ENCODE assay signal across 27 cellular contexts in the genomic region with DNA sequence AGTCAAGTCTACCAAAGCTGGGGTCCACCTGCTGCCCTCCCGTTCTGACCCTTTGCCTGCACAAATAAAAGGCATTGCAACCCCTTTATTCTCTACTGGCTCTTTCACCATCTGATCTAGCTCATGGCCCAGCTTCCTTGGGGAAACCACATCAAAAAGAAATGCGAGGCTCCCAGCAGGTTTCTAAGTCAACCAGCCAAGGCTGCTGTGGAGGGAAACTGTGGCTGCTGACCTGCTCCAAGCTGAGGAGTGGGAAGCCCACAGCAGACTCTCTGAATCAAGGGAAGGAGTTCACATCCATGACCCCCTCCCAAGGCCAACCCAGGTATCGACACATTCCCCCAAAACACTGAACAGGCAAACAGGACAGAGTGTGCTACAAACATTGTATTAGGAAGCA. TPM values are rescaled to one million over a fixed set of nuclear protein-coding genes. Genes with fewer than 3 reads are reported as not detected.
DNase-seq lines count a peak whose midpoint lies in the region; ATAC-seq lines count a peak whose summit lies in the region.
"Had no signal": no experiment of that assay in that cellular context is flagged by ENCODE, and none has a peak within 500 bp of the region (broad histone marks: within the 10 kb centered on the region; RNA-seq: fewer than 3 reads in every experiment).

No MANE protein-coding gene starts in this region.

- intact Hi-C loops in aorta (cut with DNase I), result loop anchor here in 1 of 2 donors (10.0 kb wide), 1 partner anchor 240 kb away; no protein-coding TSS in a partner anchor

- no peaks in the 10 kb centered on the region for H3K27me3 ChIP-seq in aorta (ENCODE audit: control insufficient read depth in 1 of 2, insufficient read depth in 2 of 2, low read length in 1 of 2)
- H3K27me3 ChIP-seq: BE2C, SJSA1 had no signal

- H3K4me1 ChIP-seq in aorta (ENCODE audit: control insufficient read depth in 1 of 2, insufficient read depth in 2 of 2, low read length in 2 of 2), result no peaks in the 10 kb centered on the region
- H3K4me1 ChIP-seq: BE2C had no signal

- ATAC-seq in aorta (ENCODE audit: low FRiP score), result no peak
- ATAC-seq in GM18511 (IDR thresholded peaks at IDR 0.05; ENCODE audit: unreplicated experiment), result no peak
- no peak for ATAC-seq in HG02642 (IDR thresholded peaks at IDR 0.05; ENCODE audit: poor library complexity, unreplicated experiment)
- ATAC-seq: HepG2, K562, PC-3, Right ventricle myocardium inferior had no signal

- 90% methylated on average over 3 of the region's 3 CpGs for WGBS in aorta, 2 donors

- H3K9me3 ChIP-seq in aorta (ENCODE audit: control insufficient read depth, low read length), result no peaks in the 10 kb centered on the region
- H3K9me3 ChIP-seq: BE2C, SJSA1 had no signal

- no peaks in the 10 kb centered on the region for H3K36me3 ChIP-seq in aorta (ENCODE audit: control insufficient read depth in 1 of 2, insufficient read depth in 2 of 2, low read length in 1 of 2)
- H3K36me3 ChIP-seq: BE2C, SJSA1 had no signal

- no peak overlapping the region for H3K27ac ChIP-seq in aorta (ENCODE audit: low read depth in 1 of 2, low read length in 2 of 2)
- H3K27ac ChIP-seq: 22Rv1, GM23248, SJSA1 had no signal

- DNase-seq in activated effector memory CD4-positive, alpha-beta T cell treated with anti-CD3 and anti-CD28 coated beads, Interleukin-2, amount 50 U/mL, for 16 hours, result peak; percentile 28
- no peak for DNase-seq in activated effector memory CD4-positive, alpha-beta T cell treated with Interleukin-2 at 50 U/mL for 16 hours
- peak; percentile 37 for DNase-seq in SW480 (ENCODE audit: low spot score)
- DNase-seq in mesenteric fat pad (ENCODE audit: low spot score), result peak; percentile 60
- peak; percentile 13 to 16 for DNase-seq in aorta
- no peak for DNase-seq in stimulated activated CD4-positive, alpha-beta T cell treated with anti-CD3 and anti-CD28 coated beads, Interleukin-4, amount 100 ng/mL, for 4 hours
- DNase-seq: BE2C; CD4-positive, CD25-positive, alpha-beta regulatory T cell; H7; Kasumi-1; MV-4-11; NCI-H1105; NCI-H146; NCI-H1930; NCI-H2107; NCI-H524; NCI-H774; PC-3 had no signal

- H3K4me3 ChIP-seq in aorta (ENCODE audit: low read length in 2 of 2), result no peak overlapping the region
- H3K4me3 ChIP-seq: GM23248, K562, SJSA1 had no signal

RNA-seq across cellular contexts. Expression of a gene that starts 25.2 kb away (rescaled TPM):
- total RNA-seq in mesenteric fat pad (40.1 TPM), aorta (100 to 1,000 TPM in 1 of 2 donors, 10 to 100 TPM in 1; 96.8 to 101 TPM)
- polyA plus RNA-seq in aorta, result 1 to 10 TPM in 1 of 2 donors, under 1 TPM in 1; 0.25 to 2.8 TPM
- total RNA-seq: CD4-positive, CD25-positive, alpha-beta regulatory T cell; G401; HepG2; PC-3 had no signal
- polyA plus RNA-seq: CD4-positive, CD25-positive, alpha-beta regulatory T cell had no signal

Comparison
In these comparisons a context has a peak if more than half of its experiments do, and no peak if none do; other contexts are left out.
1. DNase-seq: peak in activated effector memory CD4-positive, alpha-beta T cell treated with anti-CD3 and anti-CD28 coated beads, Interleukin-2, amount 50 U/mL, for 16 hours (single experiment), SW480 (single experiment), mesenteric fat pad (single experiment) and aorta (2 of 2); none in activated effector memory CD4-positive, alpha-beta T cell treated with Interleukin-2 at 50 U/mL for 16 hours (single experiment) and stimulated activated CD4-positive, alpha-beta T cell treated with anti-CD3 and anti-CD28 coated beads, Interleukin-4, amount 100 ng/mL, for 4 hours (0 of 2).